26 cellular contexts compared by ENCODE assay signal in the genomic region with DNA sequence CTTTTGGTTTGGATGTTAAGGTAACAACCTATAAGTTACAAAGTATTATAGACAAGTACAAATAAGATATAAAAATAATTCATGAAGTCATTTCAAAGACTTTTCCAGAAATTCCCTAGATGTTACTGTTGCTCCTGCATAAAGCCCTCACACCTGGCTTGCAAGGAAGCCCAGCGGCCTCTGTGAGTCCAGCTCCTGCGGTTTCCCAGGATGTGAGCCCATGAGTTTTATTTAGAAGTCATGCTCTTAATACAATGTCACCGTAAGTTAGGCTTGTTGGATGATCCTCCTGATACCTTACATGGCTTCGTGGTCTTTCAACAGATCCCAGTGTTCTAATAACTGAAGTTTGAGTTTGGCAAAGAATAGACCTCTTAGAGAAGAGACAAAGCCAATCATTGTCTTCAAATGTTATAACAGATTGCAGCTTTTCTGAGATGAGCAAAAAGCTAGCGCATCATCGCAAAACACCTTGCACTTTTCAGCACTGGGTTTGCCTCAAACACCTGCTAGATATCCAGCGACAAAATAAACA.
"Had no signal": no experiment of that assay in that cellular context is flagged by ENCODE, and none has a peak within 500 bp of the region (broad histone marks: within the 10 kb centered on the region; RNA-seq: fewer than 3 reads in every experiment).

No MANE protein-coding gene starts in this region.

- H3K36me3 Mint-ChIP-seq: activated naive CD8-positive, alpha-beta T cell treated with anti-CD3 and anti-CD28 coated beads for 36 hours; immature natural killer cell; natural killer cell; T-cell had no signal

- H3K4me1 ChIP-seq: pancreas, psoas muscle had no signal

- H3K9me3 ChIP-seq: adrenal gland, body of pancreas, gastroesophageal sphincter, heart left ventricle, pancreas, psoas muscle, spleen, tibial nerve had no signal

- H3K4me3 ChIP-seq: adrenal gland, body of pancreas, cardiac muscle cell, coronary artery, gastroesophageal sphincter, heart left ventricle, pancreas, psoas muscle, spleen, tibial nerve had no signal

- H3K36me3 ChIP-seq: adrenal gland, cardiac muscle cell, gastroesophageal sphincter, heart left ventricle, pancreas, spleen, tibial nerve had no signal

- H3K9me3 Mint-ChIP-seq: activated naive CD4-positive, alpha-beta T cell treated with anti-CD3 and anti-CD28 coated beads for 36 hours; activated naive CD8-positive, alpha-beta T cell treated with anti-CD3 and anti-CD28 coated beads for 36 hours; effector memory CD8-positive, alpha-beta T cell; natural killer cell; T-cell; T-helper 2 cell treated with Interferon-gamma antibody and Interleukin-4, amounts not matched to agents 5 μg/mL and 100 μg/mL, for 36 hours had no signal

- ATAC-seq: activated CD4-positive, alpha-beta T cell treated with anti-CD3 and anti-CD28 coated beads for 36 hours; body of pancreas; effector memory CD8-positive, alpha-beta T cell; gastroesophageal sphincter; heart left ventricle; left colon; natural killer cell; pancreas; T-cell had no signal

- H3K4me3 Mint-ChIP-seq: activated CD4-positive, alpha-beta T cell treated with anti-CD3 and anti-CD28 coated beads for 36 hours; activated naive CD4-positive, alpha-beta T cell treated with anti-CD3 and anti-CD28 coated beads for 36 hours; activated naive CD8-positive, alpha-beta T cell treated with anti-CD3 and anti-CD28 coated beads for 36 hours; effector memory CD8-positive, alpha-beta T cell; immature natural killer cell; memory B cell; natural killer cell; T-cell; T-helper 2 cell treated with Interferon-gamma antibody and Interleukin-4, amounts not matched to agents 5 μg/mL and 100 μg/mL, for 36 hours had no signal

- H3K4me1 Mint-ChIP-seq: activated naive CD8-positive, alpha-beta T cell treated with anti-CD3 and anti-CD28 coated beads for 36 hours; natural killer cell had no signal

- H3K27me3 ChIP-seq: adrenal gland, body of pancreas, cardiac muscle cell, gastroesophageal sphincter, pancreas, tibial nerve had no signal

- H3K27ac ChIP-seq: adrenal gland, body of pancreas, cardiac muscle cell, coronary artery, gastroesophageal sphincter, heart left ventricle, pancreas, psoas muscle, spleen, tibial nerve had no signal

- H3K27ac Mint-ChIP-seq: activated CD4-positive, alpha-beta T cell treated with anti-CD3 and anti-CD28 coated beads for 36 hours; activated naive CD4-positive, alpha-beta T cell treated with anti-CD3 and anti-CD28 coated beads for 36 hours; activated naive CD8-positive, alpha-beta T cell treated with anti-CD3 and anti-CD28 coated beads for 36 hours; immature natural killer cell; memory B cell; natural killer cell; T-cell; T-helper 2 cell treated with Interferon-gamma antibody and Interleukin-4, amounts not matched to agents 5 μg/mL and 100 μg/mL, for 36 hours had no signal

- DNase-seq: activated CD4-positive, alpha-beta T cell treated with anti-CD3 and anti-CD28 coated beads for 36 hours; activated CD4-positive, alpha-beta T cell treated with anti-CD3 and anti-CD28 coated beads, Interleukin-2, amount 50 U/mL, for 4 hours; activated CD4-positive, CD25-positive, alpha-beta regulatory T cell; activated effector memory CD4-positive, alpha-beta T cell treated with Interleukin-2 at 50 U/mL for 16 hours; activated naive CD4-positive, alpha-beta T cell treated with anti-CD3 and anti-CD28 coated beads for 36 hours; activated naive CD8-positive, alpha-beta T cell treated with anti-CD3 and anti-CD28 coated beads for 36 hours; activated T-cell treated with anti-CD3 and anti-CD28 coated beads for 4 hours; adrenal gland; body of pancreas; effector memory CD8-positive, alpha-beta T cell; heart left ventricle; immature natural killer cell; kidney; left colon; natural killer cell; pancreas; psoas muscle; spleen; stimulated activated naive CD4-positive, alpha-beta T cell; T-cell had no signal
